In the genomic region with DNA sequence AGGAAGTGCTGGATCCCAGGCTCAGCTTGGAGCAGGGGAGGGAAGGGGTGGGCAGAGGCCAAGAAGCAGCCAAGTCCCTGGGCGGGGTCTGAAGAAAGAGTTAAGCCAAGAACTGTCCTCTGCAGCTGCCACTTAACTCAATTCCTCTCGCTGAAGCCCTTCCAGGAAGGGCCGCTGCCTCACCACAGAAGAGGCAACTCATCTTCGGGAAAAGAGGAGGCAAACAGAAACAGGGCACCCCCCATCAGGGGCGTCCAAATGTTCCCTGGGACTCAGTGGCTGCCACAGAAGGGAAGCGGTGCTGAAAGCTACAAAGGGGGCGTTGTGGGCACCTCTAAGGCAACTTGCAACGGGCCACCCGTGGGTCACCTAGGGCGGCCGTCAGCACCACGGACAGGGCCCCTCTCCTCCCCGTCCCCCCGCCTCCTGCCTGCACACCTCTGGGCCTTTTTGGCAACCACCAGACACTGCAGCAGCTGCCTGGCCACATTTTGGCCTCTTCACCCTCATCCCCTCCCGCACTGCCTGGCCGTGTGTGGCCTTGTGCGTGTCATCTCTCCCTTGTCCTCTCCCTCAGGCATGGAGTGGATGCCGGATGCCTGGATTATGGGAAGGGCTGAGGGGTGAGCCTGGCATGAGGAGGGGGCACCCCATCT, we compare ENCODE assay signal across 2 cellular contexts.
TF ChIP-seq lines count a peak whose summit lies in the region.

No MANE protein-coding gene starts in this region.

TF ChIP-seq in Ishikawa, 13 proteins besides CTCF, POLR2A, EP300 and RAD21:
- TF ChIP-seq YY1 (IDR thresholded peaks at IDR 0.05; ENCODE audit: low read depth): 0 out of 2 replicates have a peak, but pooled peaks have one; percentile 46
- TF ChIP-seq, protein P1, sequence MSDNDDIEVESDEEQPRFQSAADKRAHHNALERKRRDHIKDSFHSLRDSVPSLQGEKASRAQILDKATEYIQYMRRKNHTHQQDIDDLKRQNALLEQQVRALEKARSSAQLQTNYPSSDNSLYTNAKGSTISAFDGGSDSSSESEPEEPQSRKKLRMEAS (IDR thresholded peaks at IDR 0.05): no peak
- TF ChIP-seq NFIC (IDR thresholded peaks at IDR 0.05): peak; percentile 23; the same call in 1 of the 2 replicates
- TF ChIP-seq ZBTB7A (IDR thresholded peaks at IDR 0.05; ENCODE audit: low read depth): no peak
- no peak for TF ChIP-seq CEBPB (IDR thresholded peaks at IDR 0.05)
- 0 out of 2 replicates have a peak, but pooled peaks have one; percentile 16 for TF ChIP-seq TCF12 (IDR thresholded peaks at IDR 0.05; ENCODE audit: low read depth)
- TF ChIP-seq TEAD4 (IDR thresholded peaks at IDR 0.05): no peak
- TF ChIP-seq EGR1 (IDR thresholded peaks at IDR 0.05): no peak
- TF ChIP-seq FOXM1 (IDR thresholded peaks at IDR 0.05; ENCODE audit: borderline replicate concordance, low read depth): no peak
- TF ChIP-seq, protein P2, sequence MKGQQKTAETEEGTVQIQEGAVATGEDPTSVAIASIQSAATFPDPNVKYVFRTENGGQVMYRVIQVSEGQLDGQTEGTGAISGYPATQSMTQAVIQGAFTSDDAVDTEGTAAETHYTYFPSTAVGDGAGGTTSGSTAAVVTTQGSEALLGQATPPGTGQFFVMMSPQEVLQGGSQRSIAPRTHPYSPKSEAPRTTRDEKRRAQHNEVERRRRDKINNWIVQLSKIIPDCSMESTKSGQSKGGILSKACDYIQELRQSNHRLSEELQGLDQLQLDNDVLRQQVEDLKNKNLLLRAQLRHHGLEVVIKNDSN (IDR thresholded peaks at IDR 0.05): no peak
- no peak for TF ChIP-seq CREB1 (IDR thresholded peaks at IDR 0.05; ENCODE audit: low read depth)
- TF ChIP-seq, protein P3, sequence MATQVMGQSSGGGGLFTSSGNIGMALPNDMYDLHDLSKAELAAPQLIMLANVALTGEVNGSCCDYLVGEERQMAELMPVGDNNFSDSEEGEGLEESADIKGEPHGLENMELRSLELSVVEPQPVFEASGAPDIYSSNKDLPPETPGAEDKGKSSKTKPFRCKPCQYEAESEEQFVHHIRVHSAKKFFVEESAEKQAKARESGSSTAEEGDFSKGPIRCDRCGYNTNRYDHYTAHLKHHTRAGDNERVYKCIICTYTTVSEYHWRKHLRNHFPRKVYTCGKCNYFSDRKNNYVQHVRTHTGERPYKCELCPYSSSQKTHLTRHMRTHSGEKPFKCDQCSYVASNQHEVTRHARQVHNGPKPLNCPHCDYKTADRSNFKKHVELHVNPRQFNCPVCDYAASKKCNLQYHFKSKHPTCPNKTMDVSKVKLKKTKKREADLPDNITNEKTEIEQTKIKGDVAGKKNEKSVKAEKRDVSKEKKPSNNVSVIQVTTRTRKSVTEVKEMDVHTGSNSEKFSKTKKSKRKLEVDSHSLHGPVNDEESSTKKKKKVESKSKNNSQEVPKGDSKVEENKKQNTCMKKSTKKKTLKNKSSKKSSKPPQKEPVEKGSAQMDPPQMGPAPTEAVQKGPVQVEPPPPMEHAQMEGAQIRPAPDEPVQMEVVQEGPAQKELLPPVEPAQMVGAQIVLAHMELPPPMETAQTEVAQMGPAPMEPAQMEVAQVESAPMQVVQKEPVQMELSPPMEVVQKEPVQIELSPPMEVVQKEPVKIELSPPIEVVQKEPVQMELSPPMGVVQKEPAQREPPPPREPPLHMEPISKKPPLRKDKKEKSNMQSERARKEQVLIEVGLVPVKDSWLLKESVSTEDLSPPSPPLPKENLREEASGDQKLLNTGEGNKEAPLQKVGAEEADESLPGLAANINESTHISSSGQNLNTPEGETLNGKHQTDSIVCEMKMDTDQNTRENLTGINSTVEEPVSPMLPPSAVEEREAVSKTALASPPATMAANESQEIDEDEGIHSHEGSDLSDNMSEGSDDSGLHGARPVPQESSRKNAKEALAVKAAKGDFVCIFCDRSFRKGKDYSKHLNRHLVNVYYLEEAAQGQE (IDR thresholded peaks at IDR 0.05; ENCODE audit: low read depth): peak; percentile 97
- no peak for TF ChIP-seq TAF1 (IDR thresholded peaks at IDR 0.05; ENCODE audit: low read depth)

TF ChIP-seq in GM12878, 131 proteins besides CTCF, POLR2A, EP300 and RAD21:
- TF ChIP-seq, protein P3 (IDR thresholded peaks at IDR 0.05; ENCODE audit: low read depth, low read length): peak; percentile 89
- TF ChIP-seq, protein P4, sequence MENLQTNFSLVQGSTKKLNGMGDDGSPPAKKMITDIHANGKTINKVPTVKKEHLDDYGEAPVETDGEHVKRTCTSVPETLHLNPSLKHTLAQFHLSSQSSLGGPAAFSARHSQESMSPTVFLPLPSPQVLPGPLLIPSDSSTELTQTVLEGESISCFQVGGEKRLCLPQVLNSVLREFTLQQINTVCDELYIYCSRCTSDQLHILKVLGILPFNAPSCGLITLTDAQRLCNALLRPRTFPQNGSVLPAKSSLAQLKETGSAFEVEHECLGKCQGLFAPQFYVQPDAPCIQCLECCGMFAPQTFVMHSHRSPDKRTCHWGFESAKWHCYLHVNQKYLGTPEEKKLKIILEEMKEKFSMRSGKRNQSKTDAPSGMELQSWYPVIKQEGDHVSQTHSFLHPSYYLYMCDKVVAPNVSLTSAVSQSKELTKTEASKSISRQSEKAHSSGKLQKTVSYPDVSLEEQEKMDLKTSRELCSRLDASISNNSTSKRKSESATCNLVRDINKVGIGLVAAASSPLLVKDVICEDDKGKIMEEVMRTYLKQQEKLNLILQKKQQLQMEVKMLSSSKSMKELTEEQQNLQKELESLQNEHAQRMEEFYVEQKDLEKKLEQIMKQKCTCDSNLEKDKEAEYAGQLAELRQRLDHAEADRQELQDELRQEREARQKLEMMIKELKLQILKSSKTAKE (IDR thresholded peaks at IDR 0.05; ENCODE audit: low read depth, poor library complexity, severe bottlenecking): no peak
